ENCODE assay signal across 23 cellular contexts in the genomic region with DNA sequence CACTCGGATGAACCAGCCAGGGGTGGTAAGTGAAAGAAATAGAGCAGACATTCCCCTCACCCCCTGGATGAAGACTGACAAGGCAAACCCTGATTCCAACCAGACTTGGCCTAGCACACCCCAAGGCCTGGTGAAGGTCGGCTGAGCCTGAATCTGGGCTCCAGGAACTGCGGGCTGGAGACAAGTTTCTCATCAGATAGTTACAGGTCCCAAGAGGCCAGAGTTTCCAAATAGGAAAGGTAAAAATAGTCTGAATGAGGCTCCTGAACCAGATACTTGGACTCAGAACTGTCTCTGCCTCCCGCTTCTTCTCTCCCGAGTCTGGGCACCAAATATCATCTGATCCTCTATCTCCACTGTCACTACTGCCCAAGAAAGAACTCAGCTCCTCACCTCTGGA. TPM values are rescaled to one million over a fixed set of nuclear protein-coding genes. Genes with fewer than 3 reads are reported as not detected.
"Had no signal": no experiment of that assay in that cellular context is flagged by ENCODE, and none has a peak within 500 bp of the region (broad histone marks: within the 10 kb centered on the region; RNA-seq: fewer than 3 reads in every experiment).

No MANE protein-coding gene starts in this region.

- H3K36me3 ChIP-seq: brain microvascular endothelial cell, prostate gland, right atrium auricular region had no signal

- H3K4me3 ChIP-seq: hepatocyte, left lung, prostate gland, right atrium auricular region, tibial artery had no signal

- H3K9me3 Mint-ChIP-seq: central memory CD8-positive, alpha-beta T cell; nephron; stimulated activated naive CD8-positive, alpha-beta T cell treated with anti-CD3 and anti-CD28 coated beads, Interleukin-15, Interleukin-2, amounts not matched to agents 100 ng/mL and 50 ng/mL, for 24 hours; T-cell had no signal

- H3K79me2 ChIP-seq: hepatocyte had no signal

- DNase-seq: activated CD4-positive, alpha-beta T cell treated with anti-CD3 and anti-CD28 coated beads for 1 hour; activated CD8-positive, alpha-beta memory T cell treated with anti-CD3 and anti-CD28 coated beads, Interleukin-2, amount 50 U/mL, for 48 hours; activated naive CD4-positive, alpha-beta T cell treated with Interleukin-2 at 50 U/mL for 16 hours; activated T-cell treated with anti-CD3 and anti-CD28 coated beads, Interleukin-2, amount 50 U/mL, for 48 hours; brain microvascular endothelial cell; effector memory CD4-positive, alpha-beta T cell; foreskin keratinocyte; glutamatergic neuron; kidney glomerular epithelial cell; mammary epithelial cell; stimulated activated CD4-positive, alpha-beta T cell treated with anti-CD3 and anti-CD28 coated beads, Interleukin-4, amount 100 ng/mL, for 4 hours; T-cell; tibial artery had no signal

- H3K9me3 ChIP-seq: left lung, prostate gland, right atrium auricular region, tibial artery had no signal

- H3K4me1 ChIP-seq: foreskin keratinocyte, prostate gland, right atrium auricular region had no signal

- H3K4me3 Mint-ChIP-seq: central memory CD8-positive, alpha-beta T cell; nephron; stimulated activated naive CD8-positive, alpha-beta T cell treated with anti-CD3 and anti-CD28 coated beads, Interleukin-15, Interleukin-2, amounts not matched to agents 100 ng/mL and 50 ng/mL, for 24 hours; T-cell had no signal

- H3K4me1 Mint-ChIP-seq: central memory CD8-positive, alpha-beta T cell; nephron had no signal

- H3K27ac ChIP-seq: brain microvascular endothelial cell, foreskin keratinocyte, hepatocyte, left lung, prostate gland, right atrium auricular region, tibial artery had no signal

- H3K27me3 ChIP-seq: brain microvascular endothelial cell, foreskin keratinocyte, hepatocyte, left lung, right atrium auricular region, tibial artery had no signal

- H3K27ac Mint-ChIP-seq: nephron; stimulated activated naive CD8-positive, alpha-beta T cell treated with anti-CD3 and anti-CD28 coated beads, Interleukin-15, Interleukin-2, amounts not matched to agents 100 ng/mL and 50 ng/mL, for 24 hours; T-cell had no signal

- H3K4me2 ChIP-seq: hepatocyte had no signal

- H3K36me3 Mint-ChIP-seq: T-cell had no signal

- H2AFZ ChIP-seq: hepatocyte had no signal

- H3K27me3 Mint-ChIP-seq: central memory CD8-positive, alpha-beta T cell; stimulated activated naive CD8-positive, alpha-beta T cell treated with anti-CD3 and anti-CD28 coated beads, Interleukin-15, Interleukin-2, amounts not matched to agents 100 ng/mL and 50 ng/mL, for 24 hours; T-cell had no signal

RNA-seq across cellular contexts. Expression of gene CABP7, which starts 39.2 kb away (rescaled TPM):
- total RNA-seq: activated CD8-positive, alpha-beta memory T cell treated with anti-CD3 and anti-CD28 coated beads for 36 hours; dermis microvascular lymphatic vessel endothelial cell; foreskin keratinocyte; hepatocyte; left lung; osteocyte; right atrium auricular region had no signal
- polyA plus RNA-seq: mammary epithelial cell had no signal
